Comparison of ENCODE assay signal across 1 cellular context in the genomic region with DNA sequence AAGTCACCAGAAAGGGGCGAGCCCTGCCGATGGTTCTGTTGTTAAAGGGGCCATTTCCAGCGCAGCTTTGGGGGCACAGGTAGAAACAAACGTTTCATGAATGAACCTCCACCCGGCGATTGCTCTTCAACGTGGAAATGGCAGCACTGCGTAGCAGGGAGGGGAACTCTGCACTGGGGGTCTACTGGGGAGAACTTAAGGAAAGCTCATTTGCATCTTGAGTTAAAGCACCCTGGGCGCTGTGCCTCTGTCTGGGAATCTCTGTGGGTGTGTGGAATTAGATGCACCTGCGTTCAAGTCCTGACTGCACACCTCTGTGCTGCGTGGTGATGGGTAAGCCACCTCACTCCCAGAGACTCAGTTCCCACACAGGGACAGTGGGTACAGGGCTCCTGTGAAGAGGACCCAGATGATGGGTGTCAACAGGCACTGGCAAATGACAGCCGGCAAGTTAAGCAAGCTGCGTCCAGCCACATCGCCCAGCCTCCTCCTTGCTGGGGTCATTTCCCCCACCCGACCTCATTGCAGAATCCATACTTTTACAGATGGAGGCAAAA.
TF ChIP-seq lines count a peak whose summit lies in the region.

No MANE protein-coding gene starts in this region.

TF ChIP-seq in SK-N-SH treated with all-trans-retinoic acid at 6 μM for 48 hours, 23 proteins besides CTCF, POLR2A, EP300 and RAD21 (continued from another document):
- TF ChIP-seq, protein P1, sequence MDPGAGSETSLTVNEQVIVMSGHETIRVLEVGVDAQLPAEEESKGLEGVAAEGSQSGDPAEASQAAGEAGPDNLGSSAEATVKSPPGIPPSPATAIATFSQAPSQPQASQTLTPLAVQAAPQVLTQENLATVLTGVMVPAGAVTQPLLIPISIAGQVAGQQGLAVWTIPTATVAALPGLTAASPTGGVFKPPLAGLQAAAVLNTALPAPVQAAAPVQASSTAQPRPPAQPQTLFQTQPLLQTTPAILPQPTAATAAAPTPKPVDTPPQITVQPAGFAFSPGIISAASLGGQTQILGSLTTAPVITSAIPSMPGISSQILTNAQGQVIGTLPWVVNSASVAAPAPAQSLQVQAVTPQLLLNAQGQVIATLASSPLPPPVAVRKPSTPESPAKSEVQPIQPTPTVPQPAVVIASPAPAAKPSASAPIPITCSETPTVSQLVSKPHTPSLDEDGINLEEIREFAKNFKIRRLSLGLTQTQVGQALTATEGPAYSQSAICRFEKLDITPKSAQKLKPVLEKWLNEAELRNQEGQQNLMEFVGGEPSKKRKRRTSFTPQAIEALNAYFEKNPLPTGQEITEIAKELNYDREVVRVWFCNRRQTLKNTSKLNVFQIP (CRISPR knock-in tag; IDR thresholded peaks at IDR 0.05; ENCODE audit: borderline replicate concordance, low read depth), result no peak
- TF ChIP-seq ZFP30 (CRISPR knock-in tag; IDR thresholded peaks at IDR 0.05), result no peak
- no peak for TF ChIP-seq PPARA (CRISPR knock-in tag; IDR thresholded peaks at IDR 0.05; ENCODE audit: borderline replicate concordance)
